In genomic region chr19:10836478-10837325, GRCh38 we compare ENCODE assay signal across 1 cellular context.
TF ChIP-seq lines count a peak whose summit lies in the region.

No MANE protein-coding gene starts in this region.

TF ChIP-seq in HEK293, 187 proteins besides CTCF, POLR2A, EP300 and RAD21 (continued from another document and continues in another):
- TF ChIP-seq ZBTB11 (tag by site-specific recombination; conservative IDR thresholded peaks at IDR 0.05; ENCODE audit: low read depth) (0 out of 2 replicates have a peak, but pooled peaks have one; percentile 1), MZF1 (tag by site-specific recombination; IDR thresholded peaks at IDR 0.05; ENCODE audit: borderline replicate concordance) (no peak; the same call in 1 of the 2 replicates), ZBTB21 (tag by site-specific recombination; IDR thresholded peaks at IDR 0.05) (no peak), ZNF112 (tag by site-specific recombination; IDR thresholded peaks at IDR 0.05) (no peak), ZNF221 (tag by site-specific recombination; IDR thresholded peaks at IDR 0.05; ENCODE audit: borderline replicate concordance) (no peak), PBX3 (CRISPR knock-in tag; IDR thresholded peaks at IDR 0.05) (no peak), ZNF324 (tag by site-specific recombination; IDR thresholded peaks at IDR 0.05) (peak; percentile 93), GLI4 (tag by site-specific recombination; IDR thresholded peaks at IDR 0.05) (peak; percentile 65; the same call in 1 of the 2 replicates), ZNF701 (tag by site-specific recombination; IDR thresholded peaks at IDR 0.05) (no peak), ZNF514 (tag by site-specific recombination; IDR thresholded peaks at IDR 0.05) (no peak), ZNF639 (tag by site-specific recombination; IDR thresholded peaks at IDR 0.05) (peak; percentile 56), ZNF274 (IDR thresholded peaks at IDR 0.05; ENCODE audit: low read length) (no peak), ZNF274 (tag by site-specific recombination; IDR thresholded peaks at IDR 0.05; ENCODE audit: borderline replicate concordance) (no peak), ZNF747 (tag by site-specific recombination; IDR thresholded peaks at IDR 0.05) (no peak), BCL11B (tag by site-specific recombination; IDR thresholded peaks at IDR 0.05; ENCODE audit: low read depth) (no peak), ZNF311 (tag by site-specific recombination; IDR thresholded peaks at IDR 0.05; ENCODE audit: borderline replicate concordance) (no peak), ZNF280C (tag by site-specific recombination; IDR thresholded peaks at IDR 0.05) (no peak), ZNF791 (tag by site-specific recombination; IDR thresholded peaks at IDR 0.05) (no peak), ZEB2 (tag by site-specific recombination; IDR thresholded peaks at IDR 0.05) (no peak; the same call in 1 of the 2 replicates), ZNF341 (tag by site-specific recombination; IDR thresholded peaks at IDR 0.05; ENCODE audit: low read depth) (no peak), ZXDB (tag by site-specific recombination; IDR thresholded peaks at IDR 0.05) (peak; percentile 76), GLIS1 (tag by site-specific recombination; IDR thresholded peaks at IDR 0.05) (no peak), OSR2 (tag by site-specific recombination; IDR thresholded peaks at IDR 0.05) (0 out of 2 replicates have a peak, but pooled peaks have one; percentile 7), EGR2 (tag by site-specific recombination; IDR thresholded peaks at IDR 0.05; ENCODE audit: low read depth) (no peak), ZNF248 (tag by site-specific recombination; IDR thresholded peaks at IDR 0.05) (no peak), KLF8 (tag by site-specific recombination; IDR thresholded peaks at IDR 0.05) (peak; percentile 76), SCRT1 (tag by site-specific recombination; IDR thresholded peaks at IDR 0.05; ENCODE audit: borderline replicate concordance) (peak; percentile 87), ZBTB10 (tag by site-specific recombination; IDR thresholded peaks at IDR 0.05) (peak; percentile 71; the same call in 1 of the 2 replicates), ZNF184 (tag by site-specific recombination; IDR thresholded peaks at IDR 0.05) (no peak), TRIM28 (IDR thresholded peaks at IDR 0.05; ENCODE audit: borderline replicate concordance, low read length) (peak; percentile 67), PRDM10 (tag by site-specific recombination; IDR thresholded peaks at IDR 0.05) (no peak; the same call in 1 of the 2 replicates), ZNF76 (tag by site-specific recombination; IDR thresholded peaks at IDR 0.05; ENCODE audit: borderline replicate concordance, low read depth) (peak; percentile 93), ZBTB48 (tag by site-specific recombination; IDR thresholded peaks at IDR 0.05) (no peak), ZNF169 (tag by site-specific recombination; IDR thresholded peaks at IDR 0.05) (no peak), ZBTB49 (tag by site-specific recombination; IDR thresholded peaks at IDR 0.05; ENCODE audit: low read depth) (no peak), ZSCAN16 (tag by site-specific recombination; IDR thresholded peaks at IDR 0.05) (no peak), ZSCAN30 (tag by site-specific recombination; IDR thresholded peaks at IDR 0.05) (no peak), ZNF16 (tag by site-specific recombination; IDR thresholded peaks at IDR 0.05; ENCODE audit: low read depth) (no peak), PATZ1 (tag by site-specific recombination; IDR thresholded peaks at IDR 0.05) (no peak), ZFHX2 (tag by site-specific recombination; conservative IDR thresholded peaks at IDR 0.05) (no peak), KLF7 (tag by site-specific recombination; IDR thresholded peaks at IDR 0.05; ENCODE audit: borderline replicate concordance) (peak; percentile 98), ZNF10 (tag by site-specific recombination; IDR thresholded peaks at IDR 0.05) (no peak), ZNF426 (tag by site-specific recombination; IDR thresholded peaks at IDR 0.05) (no peak)
